In the genomic region with DNA sequence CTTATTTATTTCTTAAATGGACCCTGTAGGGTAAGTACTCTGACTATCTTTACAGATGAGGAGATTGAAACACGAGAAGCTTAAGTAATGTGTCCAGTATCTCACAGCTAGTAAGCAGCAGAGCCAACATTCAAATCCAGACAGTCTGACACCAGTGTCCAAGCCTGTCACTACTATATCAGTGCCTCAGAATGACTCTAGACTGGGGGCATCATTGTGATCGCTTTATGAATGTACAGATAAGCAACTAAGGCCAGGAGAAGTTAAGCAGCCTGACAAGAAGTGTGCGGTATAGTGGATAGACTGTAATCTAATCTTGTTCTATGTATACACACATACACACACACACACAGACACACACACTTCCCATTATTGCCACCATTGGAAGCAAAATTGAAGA, we compare ENCODE assay signal across 23 cellular contexts.
"Had no signal": no experiment of that assay in that cellular context is flagged by ENCODE, and none has a peak within 500 bp of the region (broad histone marks: within the 10 kb centered on the region; RNA-seq: fewer than 3 reads in every experiment).

No MANE protein-coding gene starts in this region.

- H3K4me1 Mint-ChIP-seq: endodermal cell; naive thymus-derived CD4-positive, alpha-beta T cell had no signal

- H3K27me3 ChIP-seq: colonic mucosa, esophagus squamous epithelium, gastrocnemius medialis, heart right ventricle, left lung had no signal

- H3K27me3 Mint-ChIP-seq: dendritic cell treated with granulocyte-macrophage colony-stimulating factor and Interleukin-4, amounts not matched to agents 40 ng/mL and 50 ng/mL, for 4 days; effector memory CD8-positive, alpha-beta T cell; naive thymus-derived CD4-positive, alpha-beta T cell had no signal

- H3K36me3 ChIP-seq: colonic mucosa, esophagus squamous epithelium, gastrocnemius medialis, heart right ventricle, left lung, lower lobe of right lung had no signal

- H3K27ac Mint-ChIP-seq: dendritic cell treated with granulocyte-macrophage colony-stimulating factor and Interleukin-4, amounts not matched to agents 40 ng/mL and 50 ng/mL, for 4 days; effector memory CD8-positive, alpha-beta T cell; endodermal cell; naive thymus-derived CD4-positive, alpha-beta T cell had no signal

- H3K36me3 Mint-ChIP-seq: naive thymus-derived CD4-positive, alpha-beta T cell had no signal

- H3K27ac ChIP-seq: colonic mucosa, epithelial cell of prostate, esophagus squamous epithelium, gastrocnemius medialis, heart right ventricle, left lung, lower lobe of right lung had no signal

- DNase-seq: colonic mucosa; cortex of kidney; effector CD8-positive, alpha-beta T cell; effector memory CD8-positive, alpha-beta T cell; endodermal cell; erythroblast; esophagus squamous epithelium; foreskin fibroblast; foreskin melanocyte; gastrocnemius medialis; glutamatergic neuron; head of caudate nucleus; heart right ventricle; hippocampal formation; left cardiac atrium; left lung; left ventricle myocardium superior; lower lobe of right lung; mesenchymal stem cell; midbrain; naive thymus-derived CD4-positive, alpha-beta T cell had no signal

- H3K4me3 ChIP-seq: colonic mucosa, esophagus squamous epithelium, gastrocnemius medialis, heart right ventricle, left lung, lower lobe of right lung had no signal

- H3K9me3 Mint-ChIP-seq: dendritic cell treated with granulocyte-macrophage colony-stimulating factor and Interleukin-4, amounts not matched to agents 40 ng/mL and 50 ng/mL, for 4 days; effector memory CD8-positive, alpha-beta T cell; endodermal cell had no signal

- H3K9me3 ChIP-seq: colonic mucosa, esophagus squamous epithelium, gastrocnemius medialis, heart right ventricle, left lung, lower lobe of right lung had no signal

- H3K4me3 Mint-ChIP-seq: dendritic cell treated with granulocyte-macrophage colony-stimulating factor and Interleukin-4, amounts not matched to agents 40 ng/mL and 50 ng/mL, for 4 days; effector memory CD8-positive, alpha-beta T cell; endodermal cell; naive thymus-derived CD4-positive, alpha-beta T cell had no signal

- H3K4me1 ChIP-seq: colonic mucosa, esophagus squamous epithelium, gastrocnemius medialis, heart right ventricle, left lung, lower lobe of right lung had no signal
